ENCODE assay signal across 8 cellular contexts in genomic region chr17:7837375-7838290, GRCh38. TPM values are rescaled to one million over a fixed set of nuclear protein-coding genes. Genes with fewer than 3 reads are reported as not detected.
DNase-seq lines count a peak whose midpoint lies in the region; ATAC-seq and TF ChIP-seq lines count a peak whose summit lies in the region.

No MANE protein-coding gene starts in this region.

- 7% methylated on average over 10 of the region's 12 CpGs for WGBS in mammary epithelial cell (ENCODE audit: low coverage, missing lambda C conversion rate)

- H3K27me3 ChIP-seq in mammary epithelial cell (ENCODE audit: insufficient read depth, low read length) (no peaks in the 10 kb centered on the region), muscle layer of duodenum (ENCODE audit: low read depth, low read length) (no peaks in the 10 kb centered on the region)

- no peaks in the 10 kb centered on the region for H4K20me1 ChIP-seq in mammary epithelial cell (ENCODE audit: insufficient read depth, low read length)

- in situ Hi-C loops in mammary epithelial cell (cut with MboI; ENCODE audit: low sequenced_read_pairs in 2 of 2) = no loop called here

- no peak for TF ChIP-seq POLR2A in NB4 (IDR thresholded peaks at IDR 0.05; ENCODE audit: extremely low read depth, insufficient read length)

- H3K4me1 ChIP-seq in mammary epithelial cell (ENCODE audit: insufficient read depth, low read length) = peaks cover 52% of the 10 kb centered on the region
- H3K4me1 ChIP-seq in muscle layer of duodenum (ENCODE audit: control insufficient read depth in 1 of 2, insufficient read depth in 2 of 2, low read length in 2 of 2) = peaks cover 37 to 54% of the 10 kb centered on the region in 2 donors

- peak; percentile 70 for DNase-seq in DMS79 treated with DMSO at 0.1 percent for 48 hours (lab: John Stamatoyannopoulos, UW)
- DNase-seq in NB4 (ENCODE audit: low read depth) = peak; percentile 19
- no peak for DNase-seq in mammary epithelial cell
- DNase-seq in T1000 (lab: John Stamatoyannopoulos, UW) = no peak
- no peak for DNase-seq in middle frontal gyrus (ENCODE audit: extremely low spot score, low spot score)
- DNase-seq in activated CD4-positive, CD25-positive, alpha-beta regulatory T cell treated with anti-CD3 and anti-CD28 coated beads, Interleukin-2, amount 50 U/mL, for 72 hours = no peak

- H2AFZ ChIP-seq in mammary epithelial cell (ENCODE audit: low read depth, low read length) = peak overlapping the region; percentile 10

- peaks cover 14% of the 10 kb centered on the region for H3K79me2 ChIP-seq in mammary epithelial cell (ENCODE audit: insufficient read depth, low read length)

- intact Hi-C loops in mammary epithelial cell (cut with micrococcal nuclease) = no loop called here

- H3K36me3 ChIP-seq in mammary epithelial cell (ENCODE audit: insufficient read depth, low read length) (no peaks in the 10 kb centered on the region), muscle layer of duodenum (ENCODE audit: control insufficient read depth in 1 of 2, insufficient read depth in 2 of 2, low read length in 2 of 2) (peaks cover 0 to 16% of the 10 kb centered on the region in 2 donors)

- dilution Hi-C loops in mammary epithelial cell (cut with HindIII; ENCODE audit: low sequenced_read_pairs) = no loop called here

- no peak for TF ChIP-seq CTCF in NB4 (IDR thresholded peaks at IDR 0.05; ENCODE audit: low read depth, low read length)
- TF ChIP-seq CTCF in mammary epithelial cell (conservative IDR thresholded peaks at IDR 0.05 in 1 of 2, IDR thresholded peaks at IDR 0.05 in 1 of 2; ENCODE audit: extremely low read depth in 1 of 2, insufficient read depth in 1 of 2, low read depth in 1 of 2, low read length in 2 of 2) = no peak

- ATAC-seq in GM21529 (IDR thresholded peaks at IDR 0.05; ENCODE audit: unreplicated experiment) = no peak

- peak overlapping the region; percentile 66 for H3K4me3 ChIP-seq in NB4 (ENCODE audit: low read depth, low read length)
- peak overlapping the region in 2 of 3 experiments; percentile 25 to 69 for H3K4me3 ChIP-seq in mammary epithelial cell (replicated peaks in 1 of 3; ENCODE audit: insufficient read depth in 1 of 3, low read depth in 2 of 3, low read length in 3 of 3)
- peak overlapping the region; percentile 80 to 91 for H3K4me3 ChIP-seq in muscle layer of duodenum (ENCODE audit: low read depth in 1 of 2, low read length in 2 of 2)

- peak overlapping the region; percentile 98 for H3K4me2 ChIP-seq in mammary epithelial cell (ENCODE audit: insufficient read depth, low read depth, low read length)

- peak overlapping the region; percentile 29 for H3K9ac ChIP-seq in mammary epithelial cell (ENCODE audit: insufficient read depth, low read length)

- H3K9me3 ChIP-seq in mammary epithelial cell (replicated peaks; ENCODE audit: insufficient read depth, low read length) (no peaks in the 10 kb centered on the region), muscle layer of duodenum (ENCODE audit: control insufficient read depth in 1 of 2, low read length in 2 of 2) (no peaks in the 10 kb centered on the region)

- H3K27ac ChIP-seq in mammary epithelial cell (ENCODE audit: insufficient read depth, low read depth, low read length) (peak overlapping the region; percentile 97), muscle layer of duodenum (ENCODE audit: low read length) (peak overlapping the region; percentile 96)

- CTCF ChIA-PET in mammary epithelial cell (lab: Charles Lee; ENCODE audit: low non-redundant PET) = interaction anchor here (0.5 to 0.6 kb wide), 2 partner anchors 10 to 28 kb away, joined by 3 to 23 read pairs; no protein-coding TSS in a partner anchor

- BruUV-seq in mammary epithelial cell (replicated peaks; lab: Mats Ljungman, UMichigan) = no TSS peak

RNA-seq across cellular contexts. Expression of gene KDM6B, which starts 3.6 kb away (rescaled TPM):
- 10 to 100 TPM in 1 of 2 donors, 1 to 10 TPM in 1; 8.2 to 26.5 TPM for total RNA-seq in mammary epithelial cell
- polyA plus RNA-seq in mammary epithelial cell = 0.68 TPM
- 4.5 TPM for polyA minus RNA-seq in mammary epithelial cell

RNA-seq across cellular contexts. Expression of gene TMEM88, which starts 17.2 kb away (rescaled TPM):
- total RNA-seq in mammary epithelial cell = 1 to 10 TPM in 1 of 2 donors, under 1 TPM in 1; 0.17 to 2.3 TPM
- polyA plus RNA-seq in mammary epithelial cell = 0.15 TPM
- not detected for polyA minus RNA-seq in mammary epithelial cell

RNA-seq across cellular contexts. Expression of gene NAA38, which starts 19.7 kb away (rescaled TPM):
- 10 to 100 TPM; 28.2 to 81.5 TPM for total RNA-seq in mammary epithelial cell
- 99.4 TPM for polyA plus RNA-seq in mammary epithelial cell
- 11.0 TPM for polyA minus RNA-seq in mammary epithelial cell

RNA-seq across cellular contexts. Expression of gene CYB5D1, which starts 20.2 kb away (rescaled TPM):
- 10 to 100 TPM; 14.1 to 15.2 TPM for total RNA-seq in mammary epithelial cell
- polyA plus RNA-seq in mammary epithelial cell = 8.2 TPM
- polyA minus RNA-seq in mammary epithelial cell = 25.7 TPM

RNA-seq across cellular contexts. Expression of gene CHD3, which starts 51.0 kb away (rescaled TPM):
- total RNA-seq in mammary epithelial cell = 10 to 100 TPM; 28.8 to 87.5 TPM
- polyA plus RNA-seq in mammary epithelial cell = 22.0 TPM
- 76.1 TPM for polyA minus RNA-seq in mammary epithelial cell

Comparison
In these comparisons a context has a peak if more than half of its experiments do, and no peak if none do; other contexts are left out.
1. DNase-seq: peak in DMS79 treated with DMSO at 0.1 percent for 48 hours (single experiment) and NB4 (single experiment); none in mammary epithelial cell (single experiment), T1000 (single experiment), middle frontal gyrus (single experiment) and activated CD4-positive, CD25-positive, alpha-beta regulatory T cell treated with anti-CD3 and anti-CD28 coated beads, Interleukin-2, amount 50 U/mL, for 72 hours (single experiment).
2. Peak in every context shown above with its lines, with median percentiles within 50 percentile points of each other: H3K4me3 ChIP-seq.